ENCODE assay signal across 23 cellular contexts in genomic region chr10:35224045-35224740, GRCh38.
"Had no signal": no experiment of that assay in that cellular context is flagged by ENCODE, and none has a peak within 500 bp of the region (broad histone marks: within the 10 kb centered on the region; RNA-seq: fewer than 3 reads in every experiment).

No MANE protein-coding gene starts in this region.

- H3K9ac ChIP-seq: neural progenitor cell had no signal

- H3K27me3 ChIP-seq: colonic mucosa, gastrocnemius medialis, heart left ventricle, hepatocyte, neural progenitor cell, right atrium auricular region, sigmoid colon, thyroid gland, vagina had no signal

- H3K36me3 ChIP-seq: colonic mucosa, gastrocnemius medialis, heart left ventricle, left ventricle myocardium inferior, lower lobe of right lung, neural progenitor cell, prostate gland, right atrium auricular region, sigmoid colon, stomach, thyroid gland, vagina had no signal

- H3K4me3 ChIP-seq: colonic mucosa, gastrocnemius medialis, heart left ventricle, hepatocyte, left ventricle myocardium inferior, lower lobe of right lung, neural progenitor cell, prostate gland, right atrium auricular region, sigmoid colon, stomach, thyroid gland, vagina had no signal

- H3K9me3 ChIP-seq: colonic mucosa, gastrocnemius medialis, heart left ventricle, left ventricle myocardium inferior, lower lobe of right lung, prostate gland, right atrium auricular region, sigmoid colon, stomach, thyroid gland, vagina had no signal

- ATAC-seq: esophagus mucosa, gastrocnemius medialis, left cardiac atrium, lower lobe of right lung had no signal

- H3K27ac ChIP-seq: colonic mucosa, gastrocnemius medialis, hepatocyte, lower lobe of right lung, neural progenitor cell, prostate gland, right atrium auricular region, thyroid gland, vagina had no signal

- DNase-seq: colonic mucosa; effector CD8-positive, alpha-beta T cell; endodermal cell; gastrocnemius medialis; heart left ventricle; left cardiac atrium; left ventricle myocardium inferior; lower lobe of right lung; nucleus accumbens; sigmoid colon; stimulated activated CD4-positive, alpha-beta T cell treated with anti-CD3 and anti-CD28 coated beads, Interleukin-2, amount 100 ng/mL, for 24 hours; stimulated activated CD4-positive, alpha-beta T cell treated with anti-CD3 and anti-CD28 coated beads, Interleukin-4, amount 100 ng/mL, for 24 hours; stimulated activated naive CD4-positive, alpha-beta T cell treated with Interleukin-2 at 50 U/mL for 16 hours; stomach; thyroid gland; trophoblast cell had no signal

- H3K4me1 ChIP-seq: colonic mucosa, gastrocnemius medialis, left ventricle myocardium inferior, lower lobe of right lung, neural progenitor cell, prostate gland, right atrium auricular region, sigmoid colon, stomach, thyroid gland, vagina had no signal

- H3K4me2 ChIP-seq: hepatocyte, neural progenitor cell had no signal

- H3K79me2 ChIP-seq: hepatocyte had no signal

- H2AFZ ChIP-seq: hepatocyte, neural progenitor cell had no signal

- FAIRE-seq: islet of Langerhans had no signal
